ENCODE assay signal across 2 cellular contexts in the genomic region with DNA sequence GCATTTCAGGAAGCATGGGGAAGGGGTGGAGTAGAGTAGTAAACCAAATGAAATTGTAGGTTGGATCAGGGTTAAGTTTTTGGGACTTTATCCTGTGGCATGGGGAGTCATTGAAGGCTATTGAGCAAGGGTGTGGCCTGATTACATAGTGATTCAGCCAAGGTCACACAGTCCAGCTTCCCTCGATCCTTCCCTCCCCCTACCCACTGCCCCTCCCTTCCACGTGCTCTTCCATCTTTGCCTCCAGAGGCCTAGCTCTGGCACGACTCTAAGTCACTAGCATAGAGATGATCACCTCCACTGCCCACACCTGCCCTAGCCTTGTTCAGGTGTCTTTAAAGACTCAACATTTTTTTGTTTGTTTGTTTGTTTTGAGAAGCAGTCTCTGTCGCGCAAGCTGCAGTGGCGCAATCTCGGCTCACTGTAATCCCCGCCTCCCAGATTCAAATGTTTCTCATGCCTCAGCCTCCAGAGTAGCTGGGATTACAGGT.
A peak's percentile ranks its signal among the peaks of the same experiment; 100 is the strongest.
TF ChIP-seq lines count a peak whose summit lies in the region.

No MANE protein-coding gene starts in this region.

TF ChIP-seq in A549, 52 proteins besides CTCF, POLR2A, EP300 and RAD21:
- TF ChIP-seq, protein P1, sequence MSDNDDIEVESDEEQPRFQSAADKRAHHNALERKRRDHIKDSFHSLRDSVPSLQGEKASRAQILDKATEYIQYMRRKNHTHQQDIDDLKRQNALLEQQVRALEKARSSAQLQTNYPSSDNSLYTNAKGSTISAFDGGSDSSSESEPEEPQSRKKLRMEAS (IDR thresholded peaks at IDR 0.05), result peak; percentile 96
- TF ChIP-seq HOXB13 (CRISPR knock-in tag; IDR thresholded peaks at IDR 0.05; ENCODE audit: low read depth), result no peak
- TF ChIP-seq CHD2 (IDR thresholded peaks at IDR 0.05; ENCODE audit: low read length, partially characterized antibody), result no peak
- TF ChIP-seq, protein P2, sequence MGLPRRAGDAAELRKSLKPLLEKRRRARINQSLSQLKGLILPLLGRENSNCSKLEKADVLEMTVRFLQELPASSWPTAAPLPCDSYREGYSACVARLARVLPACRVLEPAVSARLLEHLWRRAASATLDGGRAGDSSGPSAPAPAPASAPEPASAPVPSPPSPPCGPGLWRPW (IDR thresholded peaks at IDR 0.05), result no peak
- no peak for TF ChIP-seq NR3C1 (IDR thresholded peaks at IDR 0.05)
- TF ChIP-seq JUN (IDR thresholded peaks at IDR 0.05), result peak in 1 of 2 experiments; percentile 44; a peak in 2 of 5 replicates
- TF ChIP-seq JUNB (IDR thresholded peaks at IDR 0.05), result 0 out of 2 replicates have a peak, but pooled peaks have one; percentile 30
- peak; percentile 45 to 77 for TF ChIP-seq CEBPB (IDR thresholded peaks at IDR 0.05)
- TF ChIP-seq, protein P3, sequence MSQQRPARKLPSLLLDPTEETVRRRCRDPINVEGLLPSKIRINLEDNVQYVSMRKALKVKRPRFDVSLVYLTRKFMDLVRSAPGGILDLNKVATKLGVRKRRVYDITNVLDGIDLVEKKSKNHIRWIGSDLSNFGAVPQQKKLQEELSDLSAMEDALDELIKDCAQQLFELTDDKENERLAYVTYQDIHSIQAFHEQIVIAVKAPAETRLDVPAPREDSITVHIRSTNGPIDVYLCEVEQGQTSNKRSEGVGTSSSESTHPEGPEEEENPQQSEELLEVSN (IDR thresholded peaks at IDR 0.05; ENCODE audit: borderline replicate concordance, low read depth), result peak; percentile 73; the same call in 1 of the 2 replicates
- TF ChIP-seq FOXS1 (CRISPR knock-in tag; IDR thresholded peaks at IDR 0.05), result no peak
- TF ChIP-seq ESRRA (IDR thresholded peaks at IDR 0.05; ENCODE audit: borderline replicate concordance, low read length), result peak; percentile 61; the same call in 1 of the 2 replicates
- TF ChIP-seq FOSL2 (IDR thresholded peaks at IDR 0.05), result peak; percentile 14; the same call in 1 of the 2 replicates
- peak; percentile 72 for TF ChIP-seq FOSL2 (CRISPR knock-in tag; IDR thresholded peaks at IDR 0.05)
- peak; percentile 75; the same call in 1 of the 2 replicates for TF ChIP-seq EHF (CRISPR knock-in tag; IDR thresholded peaks at IDR 0.05)
- no peak for TF ChIP-seq NFE2L2 (conservative IDR thresholded peaks at IDR 0.05; ENCODE audit: low read length)
- peak; percentile 81; the same call in 1 of the 2 replicates for TF ChIP-seq MYC (IDR thresholded peaks at IDR 0.05; ENCODE audit: borderline replicate concordance, low read length)

TF ChIP-seq in K562, 482 proteins besides CTCF, POLR2A, EP300 and RAD21 (continues in another document):
- TF ChIP-seq, protein P4, sequence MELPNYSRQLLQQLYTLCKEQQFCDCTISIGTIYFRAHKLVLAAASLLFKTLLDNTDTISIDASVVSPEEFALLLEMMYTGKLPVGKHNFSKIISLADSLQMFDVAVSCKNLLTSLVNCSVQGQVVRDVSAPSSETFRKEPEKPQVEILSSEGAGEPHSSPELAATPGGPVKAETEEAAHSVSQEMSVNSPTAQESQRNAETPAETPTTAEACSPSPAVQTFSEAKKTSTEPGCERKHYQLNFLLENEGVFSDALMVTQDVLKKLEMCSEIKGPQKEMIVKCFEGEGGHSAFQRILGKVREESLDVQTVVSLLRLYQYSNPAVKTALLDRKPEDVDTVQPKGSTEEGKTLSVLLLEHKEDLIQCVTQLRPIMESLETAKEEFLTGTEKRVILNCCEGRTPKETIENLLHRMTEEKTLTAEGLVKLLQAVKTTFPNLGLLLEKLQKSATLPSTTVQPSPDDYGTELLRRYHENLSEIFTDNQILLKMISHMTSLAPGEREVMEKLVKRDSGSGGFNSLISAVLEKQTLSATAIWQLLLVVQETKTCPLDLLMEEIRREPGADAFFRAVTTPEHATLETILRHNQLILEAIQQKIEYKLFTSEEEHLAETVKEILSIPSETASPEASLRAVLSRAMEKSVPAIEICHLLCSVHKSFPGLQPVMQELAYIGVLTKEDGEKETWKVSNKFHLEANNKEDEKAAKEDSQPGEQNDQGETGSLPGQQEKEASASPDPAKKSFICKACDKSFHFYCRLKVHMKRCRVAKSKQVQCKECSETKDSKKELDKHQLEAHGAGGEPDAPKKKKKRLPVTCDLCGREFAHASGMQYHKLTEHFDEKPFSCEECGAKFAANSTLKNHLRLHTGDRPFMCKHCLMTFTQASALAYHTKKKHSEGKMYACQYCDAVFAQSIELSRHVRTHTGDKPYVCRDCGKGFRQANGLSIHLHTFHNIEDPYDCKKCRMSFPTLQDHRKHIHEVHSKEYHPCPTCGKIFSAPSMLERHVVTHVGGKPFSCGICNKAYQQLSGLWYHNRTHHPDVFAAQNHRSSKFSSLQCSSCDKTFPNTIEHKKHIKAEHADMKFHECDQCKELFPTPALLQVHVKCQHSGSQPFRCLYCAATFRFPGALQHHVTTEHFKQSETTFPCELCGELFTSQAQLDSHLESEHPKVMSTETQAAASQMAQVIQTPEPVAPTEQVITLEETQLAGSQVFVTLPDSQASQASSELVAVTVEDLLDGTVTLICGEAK (IDR thresholded peaks at IDR 0.05), result peak; percentile 34; the same call in 1 of the 2 replicates
- TF ChIP-seq, protein P4 (CRISPR knock-in tag; IDR thresholded peaks at IDR 0.05), result no peak
- no peak for TF ChIP-seq NR3C1 (CRISPR knock-in tag; IDR thresholded peaks at IDR 0.05)
- TF ChIP-seq, protein P5, sequence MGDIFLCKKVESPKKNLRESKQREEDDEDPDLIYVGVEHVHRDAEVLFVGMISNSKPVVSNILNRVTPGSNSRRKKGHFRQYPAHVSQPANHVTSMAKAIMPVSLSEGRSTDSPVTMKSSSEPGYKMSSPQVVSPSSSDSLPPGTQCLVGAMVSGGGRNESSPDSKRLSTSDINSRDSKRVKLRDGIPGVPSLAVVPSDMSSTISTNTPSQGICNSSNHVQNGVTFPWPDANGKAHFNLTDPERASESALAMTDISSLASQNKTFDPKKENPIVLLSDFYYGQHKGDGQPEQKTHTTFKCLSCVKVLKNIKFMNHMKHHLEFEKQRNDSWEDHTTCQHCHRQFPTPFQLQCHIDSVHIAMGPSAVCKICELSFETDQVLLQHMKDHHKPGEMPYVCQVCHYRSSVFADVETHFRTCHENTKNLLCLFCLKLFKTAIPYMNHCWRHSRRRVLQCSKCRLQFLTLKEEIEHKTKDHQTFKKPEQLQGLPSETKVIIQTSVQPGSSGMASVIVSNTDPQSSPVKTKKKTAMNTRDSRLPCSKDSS (IDR thresholded peaks at IDR 0.05; ENCODE audit: low read depth, partially characterized antibody), result no peak
- TF ChIP-seq, protein P6, sequence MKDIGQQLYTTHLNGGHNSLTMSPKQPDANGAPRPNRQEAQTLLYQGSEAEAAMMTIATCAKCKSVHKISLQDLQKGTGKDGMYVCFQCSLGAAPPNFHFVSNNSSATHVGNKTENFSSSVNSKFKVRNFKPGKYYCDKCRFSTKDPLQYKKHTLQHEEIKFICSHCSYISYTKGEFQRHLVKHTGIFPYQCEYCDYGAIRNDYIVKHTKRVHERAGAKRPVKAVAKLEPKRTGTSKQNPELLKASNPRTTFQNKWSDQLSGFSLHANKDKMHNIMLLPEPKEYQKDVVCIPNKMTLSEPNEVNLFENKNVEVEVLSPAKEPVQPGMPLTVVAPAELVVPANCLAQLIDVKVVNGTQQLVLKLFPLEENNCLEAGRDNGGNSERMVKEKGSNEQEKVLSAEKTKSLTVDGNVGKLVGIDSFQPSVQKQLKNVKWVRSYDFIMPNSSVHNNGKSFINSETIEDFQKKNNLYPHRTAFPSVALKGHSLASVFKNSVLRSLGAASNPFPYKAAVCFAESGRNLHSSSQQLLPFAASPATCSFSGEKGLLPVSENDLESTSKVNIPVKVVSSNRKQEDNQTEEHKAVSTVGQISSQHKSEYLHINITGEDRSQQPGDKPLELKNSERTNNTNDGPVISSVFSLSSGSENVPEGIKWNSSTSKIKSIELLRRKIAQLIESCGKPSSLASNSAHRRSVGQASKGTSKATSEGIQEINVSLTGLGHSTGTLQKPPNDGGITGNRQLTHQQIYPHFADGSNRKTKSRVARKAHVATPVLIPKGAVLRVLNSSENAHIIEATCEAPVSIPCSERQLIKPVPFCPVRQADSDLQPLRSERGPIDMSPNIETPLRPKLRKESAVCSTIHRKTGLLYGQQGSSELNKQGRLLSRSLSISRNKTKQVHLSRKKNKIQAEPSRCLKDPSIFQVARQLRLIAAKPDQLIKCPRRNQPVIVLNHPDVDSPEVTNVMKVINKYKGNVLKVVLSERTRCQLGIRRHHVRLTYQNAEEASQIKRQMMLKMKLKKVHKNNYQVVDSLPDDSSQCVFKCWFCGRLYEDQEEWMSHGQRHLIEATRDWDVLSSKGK (CRISPR knock-in tag; IDR thresholded peaks at IDR 0.05), result no peak
- no peak for TF ChIP-seq ZNF217 (CRISPR knock-in tag; IDR thresholded peaks at IDR 0.05)
- no peak for TF ChIP-seq PTRF (tag; IDR thresholded peaks at IDR 0.05)
- TF ChIP-seq, protein P7, sequence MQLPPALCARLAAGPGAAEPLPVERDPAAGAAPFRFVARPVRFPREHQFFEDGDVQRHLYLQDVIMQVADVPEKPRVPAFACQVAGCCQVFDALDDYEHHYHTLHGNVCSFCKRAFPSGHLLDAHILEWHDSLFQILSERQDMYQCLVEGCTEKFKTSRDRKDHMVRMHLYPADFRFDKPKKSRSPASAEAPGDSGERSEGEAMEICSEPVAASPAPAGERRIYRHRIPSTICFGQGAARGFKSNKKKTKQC (CRISPR knock-in tag; IDR thresholded peaks at IDR 0.05), result no peak
- peak in 1 of 2 experiments; percentile 19; a peak in 1 of 4 replicates for TF ChIP-seq FOXK2 (conservative IDR thresholded peaks at IDR 0.05 in 1 of 2, IDR thresholded peaks at IDR 0.05 in 1 of 2; ENCODE audit: low read depth in 2 of 2)
- TF ChIP-seq MCM5 (IDR thresholded peaks at IDR 0.05; ENCODE audit: low read depth), result no peak
- no peak for TF ChIP-seq CC2D1A (IDR thresholded peaks at IDR 0.05)
- TF ChIP-seq JUN (IDR thresholded peaks at IDR 0.05; ENCODE audit: borderline replicate concordance, low read depth, low read length), result peak; percentile 16; the same call in 1 of the 2 replicates
- no peak for TF ChIP-seq JUN (CRISPR knock-in tag; IDR thresholded peaks at IDR 0.05; ENCODE audit: borderline replicate concordance)
- TF ChIP-seq, protein P8, sequence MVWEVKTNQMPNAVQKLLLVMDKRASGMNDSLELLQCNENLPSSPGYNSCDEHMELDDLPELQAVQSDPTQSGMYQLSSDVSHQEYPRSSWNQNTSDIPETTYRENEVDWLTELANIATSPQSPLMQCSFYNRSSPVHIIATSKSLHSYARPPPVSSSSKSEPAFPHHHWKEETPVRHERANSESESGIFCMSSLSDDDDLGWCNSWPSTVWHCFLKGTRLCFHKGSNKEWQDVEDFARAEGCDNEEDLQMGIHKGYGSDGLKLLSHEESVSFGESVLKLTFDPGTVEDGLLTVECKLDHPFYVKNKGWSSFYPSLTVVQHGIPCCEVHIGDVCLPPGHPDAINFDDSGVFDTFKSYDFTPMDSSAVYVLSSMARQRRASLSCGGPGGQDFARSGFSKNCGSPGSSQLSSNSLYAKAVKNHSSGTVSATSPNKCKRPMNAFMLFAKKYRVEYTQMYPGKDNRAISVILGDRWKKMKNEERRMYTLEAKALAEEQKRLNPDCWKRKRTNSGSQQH (CRISPR knock-in tag; IDR thresholded peaks at IDR 0.05), result no peak
- peak; percentile 82 for TF ChIP-seq MYC (IDR thresholded peaks at IDR 0.05; ENCODE audit: low read depth, low read length)
- TF ChIP-seq MYC (CRISPR knock-in tag; IDR thresholded peaks at IDR 0.05; ENCODE audit: borderline replicate concordance, low read depth), result no peak
